Comparison of ENCODE assay signal across 9 cellular contexts in genomic region chr17:21289175-21289901, GRCh38. TPM values are rescaled to one million over a fixed set of nuclear protein-coding genes. Genes with fewer than 3 reads are reported as not detected.
DNase-seq lines count a peak whose midpoint lies in the region; ATAC-seq and TF ChIP-seq lines count a peak whose summit lies in the region.
"Had no signal": no experiment of that assay in that cellular context is flagged by ENCODE, and none has a peak within 500 bp of the region (broad histone marks: within the 10 kb centered on the region; RNA-seq: fewer than 3 reads in every experiment).

No MANE protein-coding gene starts in this region.

- H3K4me3 ChIP-seq in liver (ENCODE audit: low read depth in 1 of 3, low read length in 3 of 3) (no peak overlapping the region), subcutaneous abdominal adipose tissue (ENCODE audit: low read depth in 1 of 5, low read length in 5 of 5) (peak overlapping the region in 1 of 5 donors; percentile 5)

- H3K27me3 ChIP-seq in liver (ENCODE audit: control insufficient read depth in 4 of 4, insufficient read depth in 4 of 4, low read length in 3 of 4) (no peaks in the 10 kb centered on the region), subcutaneous abdominal adipose tissue (ENCODE audit: control insufficient read depth in 5 of 5, insufficient read depth in 4 of 5, low read length in 5 of 5) (no peaks in the 10 kb centered on the region)
- H3K27me3 ChIP-seq: BE2C had no signal

- H3K36me3 Mint-ChIP-seq in activated T-cell treated with anti-CD3 and anti-CD28 coated beads, Interleukin-2, amount 50 U/mL, for 72 hours (ENCODE audit: insufficient read depth in 2 of 2): peaks cover 9 to 20% of the 10 kb centered on the region in 2 donors

- H3K36me3 ChIP-seq in liver (ENCODE audit: control insufficient read depth in 4 of 4, insufficient read depth in 3 of 4, low read depth in 1 of 4, low read length in 3 of 4) (peaks cover 0 to 6% (median 3%) of the 10 kb centered on the region in 4 donors), subcutaneous abdominal adipose tissue (ENCODE audit: control insufficient read depth in 5 of 5, insufficient read depth in 5 of 5, low read length in 5 of 5) (peaks cover 0 to 24% (median 15%) of the 10 kb centered on the region in 5 donors)
- H3K36me3 ChIP-seq: BE2C had no signal

- no peak for TF ChIP-seq RAD21 in liver (IDR thresholded peaks at IDR 0.05)

- 82% methylated on average over 11 of the region's 11 CpGs for WGBS in liver

- no peaks in the 10 kb centered on the region for H3K9me3 Mint-ChIP-seq in activated T-cell treated with anti-CD3 and anti-CD28 coated beads, Interleukin-2, amount 50 U/mL, for 72 hours

- H3K9ac ChIP-seq in liver (ENCODE audit: low read depth in 1 of 2, low read length in 2 of 2): peak overlapping the region in 1 of 2 donors; percentile 63
- peak overlapping the region; percentile 33 to 95 (median 78) for H3K9ac ChIP-seq in subcutaneous abdominal adipose tissue (ENCODE audit: low read length in 5 of 5)

- H3K4me1 Mint-ChIP-seq in activated T-cell treated with anti-CD3 and anti-CD28 coated beads, Interleukin-2, amount 50 U/mL, for 72 hours (ENCODE audit: low read depth): peaks cover 38% of the 10 kb centered on the region

- H3K27ac Mint-ChIP-seq in activated T-cell treated with anti-CD3 and anti-CD28 coated beads, Interleukin-2, amount 50 U/mL, for 72 hours: no peak overlapping the region

- no peak for ATAC-seq in activated T-cell treated with anti-CD3 and anti-CD28 coated beads, Interleukin-2, amount 50 U/mL, for 72 hours (replicated peaks in 1 of 2)
- ATAC-seq in HG03378 (IDR thresholded peaks at IDR 0.05; ENCODE audit: unreplicated experiment): no peak

- H3K4me3 Mint-ChIP-seq in activated T-cell treated with anti-CD3 and anti-CD28 coated beads, Interleukin-2, amount 50 U/mL, for 72 hours: peak overlapping the region; percentile 96 to 98

- no peak for TF ChIP-seq CTCF in VCaP (conservative IDR thresholded peaks at IDR 0.05)
- TF ChIP-seq CTCF in liver (IDR thresholded peaks at IDR 0.05; ENCODE audit: low read depth, low read length, missing input control): no peak

- H3K4me1 ChIP-seq in liver (ENCODE audit: control insufficient read depth in 4 of 4, insufficient read depth in 4 of 4, low read length in 3 of 4) (peaks cover 24 to 40% (median 30%) of the 10 kb centered on the region in 4 donors), subcutaneous abdominal adipose tissue (ENCODE audit: control insufficient read depth in 5 of 5, insufficient read depth in 5 of 5, low read length in 5 of 5) (peaks cover 23 to 56% (median 53%) of the 10 kb centered on the region in 5 donors)
- H3K4me1 ChIP-seq: BE2C had no signal

- no peaks in the 10 kb centered on the region for H3K27me3 Mint-ChIP-seq in activated T-cell treated with anti-CD3 and anti-CD28 coated beads, Interleukin-2, amount 50 U/mL, for 72 hours (ENCODE audit: low read depth)

- H3K9me3 ChIP-seq in liver (ENCODE audit: control insufficient read depth in 4 of 4, low read length in 3 of 4) (no peaks in the 10 kb centered on the region), subcutaneous abdominal adipose tissue (ENCODE audit: control insufficient read depth in 5 of 5, low read length in 5 of 5) (no peaks in the 10 kb centered on the region)
- H3K9me3 ChIP-seq: BE2C had no signal

- DNase-seq in activated T-cell treated with anti-CD3 and anti-CD28 coated beads, Interleukin-2, amount 50 U/mL, for 72 hours: no peak
- DNase-seq in activated T-cell treated with anti-CD3 and anti-CD28 coated beads, Interleukin-2, amount 50 U/mL, for 48 hours: no peak
- DNase-seq in SKM-1 (lab: John Stamatoyannopoulos, UW; ENCODE audit: unreplicated experiment) (no peak), amygdala (lab: John Stamatoyannopoulos, UW) (no peak)
- DNase-seq: BE2C had no signal

- peak overlapping the region; percentile 84; the same call in 1 of the 2 replicates for H3K27ac ChIP-seq in VCaP
- peak overlapping the region; percentile 89 to 96 for H3K27ac ChIP-seq in liver (ENCODE audit: low read depth in 1 of 2, low read length in 2 of 2)
- peak overlapping the region; percentile 100 for H3K27ac ChIP-seq in subcutaneous abdominal adipose tissue (ENCODE audit: low read depth, low read length)

TF ChIP-seq in liver, 16 proteins besides CTCF, POLR2A, EP300 and RAD21:
- TF ChIP-seq JUND (IDR thresholded peaks at IDR 0.05) (no peak), EGR1 (IDR thresholded peaks at IDR 0.05; ENCODE audit: low read depth in 2 of 2) (no peak), ZBTB33 (IDR thresholded peaks at IDR 0.05) (no peak), YY1 (IDR thresholded peaks at IDR 0.05) (no peak), SP1 (IDR thresholded peaks at IDR 0.05) (no peak), MAX (IDR thresholded peaks at IDR 0.05) (no peak), ATF3 (IDR thresholded peaks at IDR 0.05) (no peak), GABPA (IDR thresholded peaks at IDR 0.05 in 1 of 2, conservative IDR thresholded peaks at IDR 0.05 in 1 of 2) (no peak), FOXA2 (IDR thresholded peaks at IDR 0.05) (no peak)

RNA-seq across cellular contexts. Expression of gene MAP2K3, which starts 4.8 kb away (rescaled TPM):
- 100 to 1,000 TPM; 104 to 107 TPM for total RNA-seq in activated T-cell treated with anti-CD3 and anti-CD28 coated beads, Interleukin-2, amount 50 U/mL, for 72 hours
- 10 to 100 TPM; 21.6 to 88.4 TPM for total RNA-seq in liver
- polyA plus RNA-seq in liver: 10 to 100 TPM; 30.0 to 31.0 TPM

RNA-seq across cellular contexts. Expression of gene NATD1, which starts 36.1 kb away (rescaled TPM):
- 1 to 10 TPM; 7.4 to 8.8 TPM for total RNA-seq in activated T-cell treated with anti-CD3 and anti-CD28 coated beads, Interleukin-2, amount 50 U/mL, for 72 hours
- total RNA-seq in liver: 10 to 100 TPM in 1 of 2 donors, 1 to 10 TPM in 1; 2.1 to 24.5 TPM
- 1 to 10 TPM; 1.4 to 3.8 TPM for polyA plus RNA-seq in liver
